8 cellular contexts compared by ENCODE assay signal in the genomic region with DNA sequence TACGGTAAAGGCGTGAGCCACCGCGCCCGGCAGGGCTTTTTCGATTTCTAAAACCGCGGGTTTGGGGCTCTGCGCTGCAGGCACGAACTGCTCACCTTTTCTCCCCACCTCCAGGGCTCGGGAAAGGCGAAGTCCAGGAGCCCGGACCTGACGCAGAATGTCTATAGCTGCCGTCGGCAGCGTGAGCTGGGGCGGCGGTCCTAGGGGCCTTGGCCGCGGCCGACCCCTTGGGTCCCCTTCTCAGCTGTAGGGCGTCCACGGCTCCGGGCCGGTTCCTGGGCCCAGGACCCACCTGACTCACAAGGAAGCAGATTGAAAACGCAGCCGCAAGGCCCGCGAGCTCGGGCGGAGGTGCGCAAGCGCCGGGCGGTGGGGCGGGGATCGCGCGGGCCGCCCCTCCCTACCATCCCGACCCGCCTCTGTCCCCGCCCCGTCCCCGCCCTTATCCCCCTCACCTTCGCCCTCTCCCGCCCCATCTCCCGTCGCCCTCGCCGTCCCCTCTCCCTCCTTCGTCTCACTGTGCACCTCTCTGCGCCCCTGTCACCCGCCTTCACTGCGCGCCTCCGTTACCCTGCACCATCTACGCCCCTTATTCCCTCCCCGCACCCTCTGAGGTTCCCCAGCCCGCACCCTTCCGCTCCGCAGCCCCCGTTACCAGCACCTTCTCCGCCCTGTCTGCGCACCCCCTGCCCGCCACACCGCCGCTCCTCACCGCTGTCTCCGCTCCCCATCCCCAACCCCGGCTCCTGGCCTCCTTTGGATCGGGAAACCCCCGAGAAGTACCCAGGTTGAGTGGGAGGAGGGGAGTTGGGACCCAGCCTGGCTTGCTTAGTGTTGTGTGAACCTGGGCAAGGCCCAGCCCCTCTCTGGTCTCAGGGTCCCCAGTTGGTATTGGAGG. TPM values are rescaled to one million over a fixed set of nuclear protein-coding genes. Genes with fewer than 3 reads are reported as not detected.
DNase-seq lines count a peak whose midpoint lies in the region; ATAC-seq and TF ChIP-seq lines count a peak whose summit lies in the region.

A gene with protein sequence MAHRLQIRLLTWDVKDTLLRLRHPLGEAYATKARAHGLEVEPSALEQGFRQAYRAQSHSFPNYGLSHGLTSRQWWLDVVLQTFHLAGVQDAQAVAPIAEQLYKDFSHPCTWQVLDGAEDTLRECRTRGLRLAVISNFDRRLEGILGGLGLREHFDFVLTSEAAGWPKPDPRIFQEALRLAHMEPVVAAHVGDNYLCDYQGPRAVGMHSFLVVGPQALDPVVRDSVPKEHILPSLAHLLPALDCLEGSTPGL (minus strand): TSS at position 353 of the 898 bp plus-strand sequence. CDS start 2,632 bp downstream, outside the sequence.

- H3K27ac Mint-ChIP-seq in endodermal cell: peak within 1 kb of the TSS; percentile 87
- H3K27ac Mint-ChIP-seq in mesothelial cell of epicardium: peak within 1 kb of the TSS; percentile 89

- H3K9me3 Mint-ChIP-seq in endodermal cell (no peaks in the 10 kb centered on the region), mesothelial cell of epicardium (no peaks in the 10 kb centered on the region)

- no peaks in the 10 kb centered on the region for H3K9me3 ChIP-seq in endodermal cell (ENCODE audit: control insufficient read depth, low read length)

- DNase-seq in C1 segment of cervical spinal cord (lab: John Stamatoyannopoulos, UW) (peak in 13 of 14 donors; percentile 17 to 81 (median 59)), NOMO-1 (lab: John Stamatoyannopoulos, UW; ENCODE audit: unreplicated experiment in 2 of 2) (peak; percentile 59 to 75), endodermal cell (peak; percentile 94), mesothelial cell of epicardium (ENCODE audit: low spot score in 2 of 2, unreplicated experiment in 2 of 2) (peak; percentile 60 to 76)
- DNase-seq in activated CD8-positive, alpha-beta memory T cell treated with anti-CD3 and anti-CD28 coated beads, Interleukin-2, amount 50 U/mL, for 24 hours (ENCODE audit: extremely low read depth): peak; percentile 51
- DNase-seq in stimulated activated CD8-positive, alpha-beta memory T cell treated with anti-CD3 and anti-CD28 coated beads, Interleukin-15, amount 100 ng/mL, for 48 hours (ENCODE audit: low read depth in 2 of 2): peak; percentile 67 to 79

- peaks cover 14% of the 10 kb centered on the region for H3K36me3 Mint-ChIP-seq in endodermal cell (ENCODE audit: low read depth)
- peaks cover 3% of the 10 kb centered on the region for H3K36me3 Mint-ChIP-seq in mesothelial cell of epicardium

- no peak within 1 kb of the TSS for H3K27ac ChIP-seq in endodermal cell (ENCODE audit: low read depth, low read length)

- ATAC-seq in GM19395 (IDR thresholded peaks at IDR 0.05; ENCODE audit: unreplicated experiment) (peak; percentile 80), HG03558 (IDR thresholded peaks at IDR 0.05; ENCODE audit: extremely low read depth, unreplicated experiment) (peak; percentile 67)

- no peaks in the 10 kb centered on the region for H3K27me3 Mint-ChIP-seq in endodermal cell (ENCODE audit: insufficient read depth)
- no peaks in the 10 kb centered on the region for H3K27me3 Mint-ChIP-seq in mesothelial cell of epicardium (ENCODE audit: low read depth)

- WGBS in endodermal cell (ENCODE audit: insufficient coverage in 1 of 2, insufficient read length in 1 of 2), 2 experiments: 1% methylated on average over 18 to 73 of the region's 74 CpGs

- H3K4me3 Mint-ChIP-seq in endodermal cell: peak within 1 kb of the TSS; percentile 76
- peak within 1 kb of the TSS; percentile 82 for H3K4me3 Mint-ChIP-seq in mesothelial cell of epicardium

- peak within 1 kb of the TSS; percentile 79 for H3K9ac ChIP-seq in endodermal cell (ENCODE audit: extremely low read depth, low read length, poor library complexity, severe bottlenecking)

- peak within 1 kb of the TSS; percentile 86 for H3K4me3 ChIP-seq in endodermal cell (ENCODE audit: low read length)

- no peak for TF ChIP-seq CTCF in endodermal cell (conservative IDR thresholded peaks at IDR 0.05)
- no peak for TF ChIP-seq CTCF in mesothelial cell of epicardium (IDR thresholded peaks at IDR 0.05; ENCODE audit: unreplicated experiment)

- H3K27me3 ChIP-seq in endodermal cell (ENCODE audit: control insufficient read depth, insufficient read depth, low read length, poor library complexity, severe bottlenecking): no peaks in the 10 kb centered on the region

- H3K4me1 ChIP-seq in endodermal cell (ENCODE audit: control insufficient read depth, insufficient read depth, low read length): peaks cover 12% of the 10 kb centered on the region

- H3K4me1 Mint-ChIP-seq in endodermal cell: peaks cover 38% of the 10 kb centered on the region
- peaks cover 33% of the 10 kb centered on the region for H3K4me1 Mint-ChIP-seq in mesothelial cell of epicardium

- peaks cover 28% of the 10 kb centered on the region for H3K36me3 ChIP-seq in endodermal cell (ENCODE audit: control insufficient read depth, insufficient read depth, low read length)

RNA-seq across cellular contexts. Expression of the gene that starts here (rescaled TPM):
- total RNA-seq in endodermal cell (10 to 100 TPM; 24.3 to 37.1 TPM), mesothelial cell of epicardium (26.9 to 30.8 TPM (median 27.7 TPM) in 3 replicates)
- 15.8 TPM for polyA plus RNA-seq in endodermal cell (2013, experiment 1 of 2)
- polyA plus RNA-seq in endodermal cell (2013, experiment 2 of 2): 13.4 TPM
